Comparison of ENCODE assay signal across 32 cellular contexts in genomic region chrX:255923-256331, GRCh38.
"Had no signal": no experiment of that assay in that cellular context is flagged by ENCODE, and none has a peak within 500 bp of the region (broad histone marks: within the 10 kb centered on the region; RNA-seq: fewer than 3 reads in every experiment).

No MANE protein-coding gene starts in this region.

- H3K4me3 Mint-ChIP-seq: activated CD8-positive, alpha-beta memory T cell treated with anti-CD3 and anti-CD28 coated beads, Interleukin-2, amount 10 ng/mL, durations not matched to agents 7 days and 5 days; activated CD8-positive, alpha-beta T cell treated with anti-CD3 and anti-CD28 coated beads, Interleukin-2, amount 10 ng/mL, durations not matched to agents 7 days and 5 days; activated naive CD8-positive, alpha-beta T cell; brain; immature natural killer cell; natural killer cell treated with Interleukin-12 subunit alpha and Interleukin-12 subunit beta and Interleukin-15 and Interleukin-18, amount 100 ng/mL, for 72 hours; stimulated activated effector memory CD8-positive, alpha-beta T cell treated with anti-CD3 and anti-CD28 coated beads, Interleukin-12 subunit alpha, Interleukin-12 subunit beta, amount 100 ng/mL, for 72 hours; stimulated activated naive CD8-positive, alpha-beta T cell treated with anti-CD3 and anti-CD28 coated beads, Interleukin-15, Interleukin-2, amounts not matched to agents 100 ng/mL and 50 ng/mL, for 24 hours; T-helper 1 cell treated with Interleukin-12 subunit alpha and Interleukin-12 subunit beta and Interleukin-4 antibody, amounts not matched to agents 30 μg/mL and 1 μg/mL, for 36 hours; WTC11 had no signal

- H3K9me3 Mint-ChIP-seq: immature natural killer cell; stimulated activated effector memory CD8-positive, alpha-beta T cell treated with anti-CD3 and anti-CD28 coated beads, Interleukin-12 subunit alpha, Interleukin-12 subunit beta, amount 100 ng/mL, for 72 hours had no signal

- H3K27ac ChIP-seq: ascending aorta, cardiac muscle cell, coronary artery, dorsolateral prefrontal cortex, gastrocnemius medialis, hepatocyte, ovary, right lobe of liver, thyroid gland had no signal

- H3K4me1 Mint-ChIP-seq: brain had no signal

- DNase-seq: activated CD8-positive, alpha-beta memory T cell treated with anti-CD3 and anti-CD28 coated beads, Interleukin-2, amount 10 ng/mL, durations not matched to agents 7 days and 5 days; activated CD8-positive, alpha-beta T cell treated with anti-CD3 and anti-CD28 coated beads, Interleukin-2, amount 10 ng/mL, durations not matched to agents 7 days and 5 days; activated naive CD4-positive, alpha-beta T cell treated with Interleukin-2 at 50 U/mL for 16 hours; activated T-cell treated with anti-CD3 and anti-CD28 coated beads, Interleukin-2, amount 50 U/mL, for 48 hours; cerebellar nuclear complex; effector memory CD4-positive, alpha-beta T cell; erythroblast; gastrocnemius medialis; immature natural killer cell; mesendoderm; ovary; stimulated activated CD4-positive, alpha-beta T cell treated with anti-CD3 and anti-CD28 coated beads, Interleukin-12 subunit alpha, Interleukin-12 subunit beta, amount 100 ng/mL, for 4 hours; stimulated activated CD4-positive, alpha-beta T cell treated with anti-CD3 and anti-CD28 coated beads, Interleukin-4, amount 100 ng/mL, for 1 hour; substantia nigra; SW 1271; T-helper 9 cell; thyroid gland had no signal

- H3K4me1 ChIP-seq: ascending aorta, gastrocnemius medialis, thyroid gland had no signal

- H3K27me3 Mint-ChIP-seq: activated CD8-positive, alpha-beta memory T cell treated with anti-CD3 and anti-CD28 coated beads, Interleukin-2, amount 10 ng/mL, durations not matched to agents 7 days and 5 days; activated naive CD8-positive, alpha-beta T cell; natural killer cell treated with Interleukin-12 subunit alpha and Interleukin-12 subunit beta and Interleukin-15 and Interleukin-18, amount 100 ng/mL, for 72 hours; progenitor cell of endocrine pancreas; stimulated activated naive CD8-positive, alpha-beta T cell treated with anti-CD3 and anti-CD28 coated beads, Interleukin-15, Interleukin-2, amounts not matched to agents 100 ng/mL and 50 ng/mL, for 24 hours had no signal

- H3K36me3 ChIP-seq: ascending aorta, cardiac muscle cell, gastrocnemius medialis, ovary, right lobe of liver, thyroid gland had no signal

- ATAC-seq: activated CD8-positive, alpha-beta memory T cell treated with anti-CD3 and anti-CD28 coated beads, Interleukin-2, amount 10 ng/mL, durations not matched to agents 7 days and 5 days; activated CD8-positive, alpha-beta T cell treated with anti-CD3 and anti-CD28 coated beads, Interleukin-2, amount 10 ng/mL, durations not matched to agents 7 days and 5 days; gastrocnemius medialis; natural killer cell treated with Interleukin-12 subunit alpha and Interleukin-12 subunit beta and Interleukin-15 and Interleukin-18, amount 100 ng/mL, for 72 hours; right lobe of liver; stimulated activated effector memory CD8-positive, alpha-beta T cell treated with anti-CD3 and anti-CD28 coated beads, Interleukin-12 subunit alpha, Interleukin-12 subunit beta, amount 100 ng/mL, for 72 hours; WTC11 had no signal

- H3K27ac Mint-ChIP-seq: activated CD8-positive, alpha-beta memory T cell treated with anti-CD3 and anti-CD28 coated beads, Interleukin-2, amount 10 ng/mL, durations not matched to agents 7 days and 5 days; activated CD8-positive, alpha-beta T cell treated with anti-CD3 and anti-CD28 coated beads, Interleukin-2, amount 10 ng/mL, durations not matched to agents 7 days and 5 days; activated naive CD8-positive, alpha-beta T cell; activated T-helper 2 cell treated with anti-CD3 and anti-CD28 coated beads, Interferon-gamma antibody, Interleukin-2, Interleukin-4, amounts not matched to agents 10 μg/mL and 5 μg/mL and 100 μg/mL, durations not matched to agents 14 hours and 24 hours and 36 hours; brain; immature natural killer cell; natural killer cell treated with Interleukin-12 subunit alpha and Interleukin-12 subunit beta and Interleukin-15 and Interleukin-18, amount 100 ng/mL, for 72 hours; progenitor cell of endocrine pancreas; stimulated activated effector memory CD8-positive, alpha-beta T cell treated with anti-CD3 and anti-CD28 coated beads, Interleukin-12 subunit alpha, Interleukin-12 subunit beta, amount 100 ng/mL, for 72 hours; stimulated activated naive CD8-positive, alpha-beta T cell treated with anti-CD3 and anti-CD28 coated beads, Interleukin-15, Interleukin-2, amounts not matched to agents 100 ng/mL and 50 ng/mL, for 24 hours; T-helper 1 cell treated with Interleukin-12 subunit alpha and Interleukin-12 subunit beta and Interleukin-4 antibody, amounts not matched to agents 30 μg/mL and 1 μg/mL, for 36 hours; WTC11 had no signal

- H3K4me3 ChIP-seq: ascending aorta, cardiac muscle cell, coronary artery, dorsolateral prefrontal cortex, gastrocnemius medialis, hepatocyte, ovary, right lobe of liver, thyroid gland had no signal

- H3K27me3 ChIP-seq: ascending aorta, cardiac muscle cell, gastrocnemius medialis, hepatocyte, ovary, right lobe of liver, thyroid gland had no signal

- H3K36me3 Mint-ChIP-seq: brain; natural killer cell treated with Interleukin-12 subunit alpha and Interleukin-12 subunit beta and Interleukin-15 and Interleukin-18, amount 100 ng/mL, for 72 hours; WTC11 had no signal

- H3K9me3 ChIP-seq: ascending aorta, gastrocnemius medialis, ovary, right lobe of liver, thyroid gland had no signal
